In genomic region chr14:39641224-39641623, GRCh38 we compare ENCODE assay signal across 17 cellular contexts.
A peak's percentile ranks its signal among the peaks of the same experiment; 100 is the strongest.
DNase-seq lines count a peak whose midpoint lies in the region; ATAC-seq and TF ChIP-seq lines count a peak whose summit lies in the region.
"Had no signal": no experiment of that assay in that cellular context is flagged by ENCODE, and none has a peak within 500 bp of the region (broad histone marks: within the 10 kb centered on the region; RNA-seq: fewer than 3 reads in every experiment).

No MANE protein-coding gene starts in this region.

- H3K27me3 Mint-ChIP-seq in activated CD4-positive, alpha-beta memory T cell treated with anti-CD3 and anti-CD28 coated beads for 36 hours = no peaks in the 10 kb centered on the region
- H3K27me3 Mint-ChIP-seq in activated CD4-positive, alpha-beta memory T cell treated with anti-CD3 and anti-CD28 coated beads, Interleukin-2, amount 10 ng/mL, durations not matched to agents 7 days and 5 days = no peaks in the 10 kb centered on the region
- H3K27me3 Mint-ChIP-seq in nephron (ENCODE audit: low read depth) = no peaks in the 10 kb centered on the region

- intact Hi-C loops in activated CD4-positive, alpha-beta memory T cell treated with anti-CD3 and anti-CD28 coated beads for 36 hours (cut with micrococcal nuclease) = no loop called here
- intact Hi-C loops in sciatic nerve (cut with DNase I) = no loop called here

- TF ChIP-seq CTCF in nephron (IDR thresholded peaks at IDR 0.05; ENCODE audit: unreplicated experiment in 3 of 3) = no peak

- no peak for DNase-seq in activated CD4-positive, alpha-beta memory T cell treated with anti-CD3 and anti-CD28 coated beads for 36 hours
- no peak for DNase-seq in activated CD4-positive, alpha-beta memory T cell treated with anti-CD3 and anti-CD28 coated beads, Interleukin-2, amount 10 ng/mL, durations not matched to agents 7 days and 5 days
- DNase-seq in HK-2 (ENCODE audit: unreplicated experiment) (no peak), sciatic nerve (ENCODE audit: low spot score) (no peak)
- DNase-seq: DMS 273 treated with DMSO at 0.1 percent for 48 hours; effector CD8-positive, alpha-beta T cell; IMR-90; midbrain; NCI-H1417; NCI-H526; RPMI8226; stimulated activated CD4-positive, alpha-beta T cell treated with anti-CD3 and anti-CD28 coated beads, Interleukin-15, amount 100 ng/mL, for 24 hours; upper lobe of left lung had no signal

- CTCF ChIA-PET in activated CD4-positive, alpha-beta memory T cell treated with anti-CD3 and anti-CD28 coated beads for 36 hours (lab: Charles Lee) = no interaction called here
- CTCF ChIA-PET in activated CD4-positive, alpha-beta memory T cell treated with anti-CD3 and anti-CD28 coated beads, Interleukin-2, amount 10 ng/mL, durations not matched to agents 7 days and 5 days (lab: Charles Lee) = no interaction called here

- peak overlapping the region; percentile 33 for H3K27ac Mint-ChIP-seq in activated CD4-positive, alpha-beta memory T cell treated with anti-CD3 and anti-CD28 coated beads for 36 hours
- no peak overlapping the region for H3K27ac Mint-ChIP-seq in activated CD4-positive, alpha-beta memory T cell treated with anti-CD3 and anti-CD28 coated beads, Interleukin-2, amount 10 ng/mL, durations not matched to agents 7 days and 5 days
- H3K27ac Mint-ChIP-seq in nephron = peak overlapping the region in 2 of 3 experiments; percentile 35 to 83

- no peaks in the 10 kb centered on the region for H3K36me3 ChIP-seq in KOPT-K1 (ENCODE audit: insufficient read depth, low read length)
- H3K36me3 ChIP-seq: upper lobe of left lung had no signal

- peaks cover 3% of the 10 kb centered on the region for H3K36me3 Mint-ChIP-seq in activated CD4-positive, alpha-beta memory T cell treated with anti-CD3 and anti-CD28 coated beads for 36 hours
- H3K36me3 Mint-ChIP-seq in activated CD4-positive, alpha-beta memory T cell treated with anti-CD3 and anti-CD28 coated beads, Interleukin-2, amount 10 ng/mL, durations not matched to agents 7 days and 5 days (ENCODE audit: low read depth) = no peaks in the 10 kb centered on the region
- no peaks in the 10 kb centered on the region for H3K36me3 Mint-ChIP-seq in nephron (ENCODE audit: low read depth)

- no peaks in the 10 kb centered on the region for H3K4me1 Mint-ChIP-seq in activated CD4-positive, alpha-beta memory T cell treated with anti-CD3 and anti-CD28 coated beads for 36 hours (ENCODE audit: low read depth)
- no peaks in the 10 kb centered on the region for H3K4me1 Mint-ChIP-seq in activated CD4-positive, alpha-beta memory T cell treated with anti-CD3 and anti-CD28 coated beads, Interleukin-2, amount 10 ng/mL, durations not matched to agents 7 days and 5 days
- H3K4me1 Mint-ChIP-seq in nephron = no peaks in the 10 kb centered on the region

- POLR2A ChIA-PET in activated CD4-positive, alpha-beta memory T cell treated with anti-CD3 and anti-CD28 coated beads for 36 hours (lab: Charles Lee) = no interaction called here
- POLR2A ChIA-PET in activated CD4-positive, alpha-beta memory T cell treated with anti-CD3 and anti-CD28 coated beads, Interleukin-2, amount 10 ng/mL, durations not matched to agents 7 days and 5 days (lab: Charles Lee) = no interaction called here

- H3K9me3 ChIP-seq in KOPT-K1 (ENCODE audit: insufficient read depth, low read length, poor library complexity, severe bottlenecking) = no peaks in the 10 kb centered on the region
- H3K9me3 ChIP-seq: upper lobe of left lung had no signal

- peak overlapping the region; percentile 43 for H3K27ac ChIP-seq in KOPT-K1 (ENCODE audit: low read depth, low read length, poor library complexity, severe bottlenecking)
- H3K27ac ChIP-seq: upper lobe of left lung had no signal

- H3K4me3 Mint-ChIP-seq in activated CD4-positive, alpha-beta memory T cell treated with anti-CD3 and anti-CD28 coated beads for 36 hours = no peak overlapping the region
- H3K4me3 Mint-ChIP-seq in activated CD4-positive, alpha-beta memory T cell treated with anti-CD3 and anti-CD28 coated beads, Interleukin-2, amount 10 ng/mL, durations not matched to agents 7 days and 5 days = no peak overlapping the region
- no peak overlapping the region for H3K4me3 Mint-ChIP-seq in nephron

- peak; percentile 83 for ATAC-seq in GM21423 (IDR thresholded peaks at IDR 0.05; ENCODE audit: unreplicated experiment)
- ATAC-seq in HG02885 (IDR thresholded peaks at IDR 0.05; ENCODE audit: poor library complexity, unreplicated experiment) = no peak
- no peak for ATAC-seq in sciatic nerve

- H3K9me3 Mint-ChIP-seq in activated CD4-positive, alpha-beta memory T cell treated with anti-CD3 and anti-CD28 coated beads for 36 hours = peaks cover 32% of the 10 kb centered on the region
- H3K9me3 Mint-ChIP-seq in activated CD4-positive, alpha-beta memory T cell treated with anti-CD3 and anti-CD28 coated beads, Interleukin-2, amount 10 ng/mL, durations not matched to agents 7 days and 5 days = peaks cover 12% of the 10 kb centered on the region
- peaks cover 19% of the 10 kb centered on the region for H3K9me3 Mint-ChIP-seq in nephron
